1 cellular context compared by ENCODE assay signal in the genomic region with DNA sequence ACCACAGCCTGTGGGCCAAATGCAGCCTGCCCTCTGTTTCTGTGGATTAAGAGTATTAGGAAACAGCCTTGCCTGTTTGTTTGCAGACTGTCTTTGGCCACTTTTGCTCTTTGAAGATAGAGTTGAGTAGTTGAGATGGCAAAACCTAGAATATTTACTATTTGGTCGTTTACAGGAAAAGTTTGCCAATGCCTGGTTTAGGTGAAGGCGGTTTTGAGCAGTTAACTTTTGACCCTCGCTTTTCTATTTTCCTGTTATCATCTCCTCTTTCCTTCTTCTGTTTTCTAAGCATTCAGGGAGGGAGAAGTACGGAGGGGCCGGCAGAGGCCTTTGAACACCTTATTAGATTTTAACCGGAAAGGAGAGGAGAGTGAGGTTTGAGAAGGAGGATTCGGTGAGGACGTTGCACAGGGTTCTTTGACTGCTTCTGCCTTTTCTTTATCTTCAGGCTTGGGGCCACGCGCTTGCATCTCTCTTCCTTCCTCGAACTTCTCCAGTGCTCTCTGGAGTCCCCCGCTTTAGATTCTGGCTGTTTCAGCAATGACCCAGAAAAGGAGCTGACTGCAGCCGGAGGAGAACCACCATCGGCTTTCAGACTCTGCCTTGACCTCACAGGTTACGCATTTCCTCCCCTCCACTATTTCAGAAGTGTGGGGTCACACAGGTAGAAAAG.
TF ChIP-seq lines count a peak whose summit lies in the region.

No MANE protein-coding gene starts in this region.

TF ChIP-seq in HepG2, 621 proteins besides CTCF, POLR2A, EP300 and RAD21 (continued from another document):
- TF ChIP-seq, protein P1, sequence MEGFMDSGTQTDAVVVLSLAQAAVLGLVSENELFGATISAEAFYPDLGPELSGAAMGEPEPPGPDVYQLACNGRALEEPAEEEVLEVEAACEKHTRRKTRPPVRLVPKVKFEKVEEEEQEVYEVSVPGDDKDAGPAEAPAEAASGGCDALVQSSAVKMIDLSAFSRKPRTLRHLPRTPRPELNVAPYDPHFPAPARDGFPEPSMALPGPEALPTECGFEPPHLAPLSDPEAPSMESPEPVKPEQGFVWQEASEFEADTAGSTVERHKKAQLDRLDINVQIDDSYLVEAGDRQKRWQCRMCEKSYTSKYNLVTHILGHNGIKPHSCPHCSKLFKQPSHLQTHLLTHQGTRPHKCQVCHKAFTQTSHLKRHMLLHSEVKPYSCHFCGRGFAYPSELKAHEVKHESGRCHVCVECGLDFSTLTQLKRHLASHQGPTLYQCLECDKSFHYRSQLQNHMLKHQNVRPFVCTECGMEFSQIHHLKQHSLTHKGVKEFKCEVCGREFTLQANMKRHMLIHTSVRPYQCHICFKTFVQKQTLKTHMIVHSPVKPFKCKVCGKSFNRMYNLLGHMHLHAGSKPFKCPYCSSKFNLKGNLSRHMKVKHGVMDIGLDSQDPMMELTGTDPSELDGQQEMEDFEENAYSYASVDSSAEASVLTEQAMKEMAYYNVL (CRISPR knock-in tag; IDR thresholded peaks at IDR 0.05; ENCODE audit: borderline replicate concordance) = peak; percentile 99
- TF ChIP-seq, protein P2, sequence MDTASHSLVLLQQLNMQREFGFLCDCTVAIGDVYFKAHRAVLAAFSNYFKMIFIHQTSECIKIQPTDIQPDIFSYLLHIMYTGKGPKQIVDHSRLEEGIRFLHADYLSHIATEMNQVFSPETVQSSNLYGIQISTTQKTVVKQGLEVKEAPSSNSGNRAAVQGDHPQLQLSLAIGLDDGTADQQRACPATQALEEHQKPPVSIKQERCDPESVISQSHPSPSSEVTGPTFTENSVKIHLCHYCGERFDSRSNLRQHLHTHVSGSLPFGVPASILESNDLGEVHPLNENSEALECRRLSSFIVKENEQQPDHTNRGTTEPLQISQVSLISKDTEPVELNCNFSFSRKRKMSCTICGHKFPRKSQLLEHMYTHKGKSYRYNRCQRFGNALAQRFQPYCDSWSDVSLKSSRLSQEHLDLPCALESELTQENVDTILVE (CRISPR knock-in tag; IDR thresholded peaks at IDR 0.05) = 0 out of 2 replicates have a peak, but pooled peaks have one; percentile 45
- peak; percentile 91; the same call in 1 of the 2 replicates for TF ChIP-seq NKX3-1 (CRISPR knock-in tag; IDR thresholded peaks at IDR 0.05)
- no peak for TF ChIP-seq ZNF572 (CRISPR knock-in tag; IDR thresholded peaks at IDR 0.05)
- TF ChIP-seq ZNF350 (CRISPR knock-in tag; IDR thresholded peaks at IDR 0.05; ENCODE audit: borderline replicate concordance, low read depth) = 0 out of 2 replicates have a peak, but pooled peaks have one; percentile 35
- TF ChIP-seq TMF1 (CRISPR knock-in tag; IDR thresholded peaks at IDR 0.05; ENCODE audit: low read depth) = 0 out of 2 replicates have a peak, but pooled peaks have one; percentile 55
- TF ChIP-seq PCBP1 (IDR thresholded peaks at IDR 0.05; ENCODE audit: borderline replicate concordance, low read depth, low read length) = no peak
- TF ChIP-seq, protein P3, sequence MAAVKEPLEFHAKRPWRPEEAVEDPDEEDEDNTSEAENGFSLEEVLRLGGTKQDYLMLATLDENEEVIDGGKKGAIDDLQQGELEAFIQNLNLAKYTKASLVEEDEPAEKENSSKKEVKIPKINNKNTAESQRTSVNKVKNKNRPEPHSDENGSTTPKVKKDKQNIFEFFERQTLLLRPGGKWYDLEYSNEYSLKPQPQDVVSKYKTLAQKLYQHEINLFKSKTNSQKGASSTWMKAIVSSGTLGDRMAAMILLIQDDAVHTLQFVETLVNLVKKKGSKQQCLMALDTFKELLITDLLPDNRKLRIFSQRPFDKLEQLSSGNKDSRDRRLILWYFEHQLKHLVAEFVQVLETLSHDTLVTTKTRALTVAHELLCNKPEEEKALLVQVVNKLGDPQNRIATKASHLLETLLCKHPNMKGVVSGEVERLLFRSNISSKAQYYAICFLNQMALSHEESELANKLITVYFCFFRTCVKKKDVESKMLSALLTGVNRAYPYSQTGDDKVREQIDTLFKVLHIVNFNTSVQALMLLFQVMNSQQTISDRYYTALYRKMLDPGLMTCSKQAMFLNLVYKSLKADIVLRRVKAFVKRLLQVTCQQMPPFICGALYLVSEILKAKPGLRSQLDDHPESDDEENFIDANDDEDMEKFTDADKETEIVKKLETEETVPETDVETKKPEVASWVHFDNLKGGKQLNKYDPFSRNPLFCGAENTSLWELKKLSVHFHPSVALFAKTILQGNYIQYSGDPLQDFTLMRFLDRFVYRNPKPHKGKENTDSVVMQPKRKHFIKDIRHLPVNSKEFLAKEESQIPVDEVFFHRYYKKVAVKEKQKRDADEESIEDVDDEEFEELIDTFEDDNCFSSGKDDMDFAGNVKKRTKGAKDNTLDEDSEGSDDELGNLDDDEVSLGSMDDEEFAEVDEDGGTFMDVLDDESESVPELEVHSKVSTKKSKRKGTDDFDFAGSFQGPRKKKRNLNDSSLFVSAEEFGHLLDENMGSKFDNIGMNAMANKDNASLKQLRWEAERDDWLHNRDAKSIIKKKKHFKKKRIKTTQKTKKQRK (IDR thresholded peaks at IDR 0.05; ENCODE audit: low read length) = no peak
- peak; percentile 89 for TF ChIP-seq SIX4 (CRISPR knock-in tag; IDR thresholded peaks at IDR 0.05)
- TF ChIP-seq GATA4 (IDR thresholded peaks at IDR 0.05; ENCODE audit: borderline replicate concordance, low read depth) = peak; percentile 97
- TF ChIP-seq, protein P4, sequence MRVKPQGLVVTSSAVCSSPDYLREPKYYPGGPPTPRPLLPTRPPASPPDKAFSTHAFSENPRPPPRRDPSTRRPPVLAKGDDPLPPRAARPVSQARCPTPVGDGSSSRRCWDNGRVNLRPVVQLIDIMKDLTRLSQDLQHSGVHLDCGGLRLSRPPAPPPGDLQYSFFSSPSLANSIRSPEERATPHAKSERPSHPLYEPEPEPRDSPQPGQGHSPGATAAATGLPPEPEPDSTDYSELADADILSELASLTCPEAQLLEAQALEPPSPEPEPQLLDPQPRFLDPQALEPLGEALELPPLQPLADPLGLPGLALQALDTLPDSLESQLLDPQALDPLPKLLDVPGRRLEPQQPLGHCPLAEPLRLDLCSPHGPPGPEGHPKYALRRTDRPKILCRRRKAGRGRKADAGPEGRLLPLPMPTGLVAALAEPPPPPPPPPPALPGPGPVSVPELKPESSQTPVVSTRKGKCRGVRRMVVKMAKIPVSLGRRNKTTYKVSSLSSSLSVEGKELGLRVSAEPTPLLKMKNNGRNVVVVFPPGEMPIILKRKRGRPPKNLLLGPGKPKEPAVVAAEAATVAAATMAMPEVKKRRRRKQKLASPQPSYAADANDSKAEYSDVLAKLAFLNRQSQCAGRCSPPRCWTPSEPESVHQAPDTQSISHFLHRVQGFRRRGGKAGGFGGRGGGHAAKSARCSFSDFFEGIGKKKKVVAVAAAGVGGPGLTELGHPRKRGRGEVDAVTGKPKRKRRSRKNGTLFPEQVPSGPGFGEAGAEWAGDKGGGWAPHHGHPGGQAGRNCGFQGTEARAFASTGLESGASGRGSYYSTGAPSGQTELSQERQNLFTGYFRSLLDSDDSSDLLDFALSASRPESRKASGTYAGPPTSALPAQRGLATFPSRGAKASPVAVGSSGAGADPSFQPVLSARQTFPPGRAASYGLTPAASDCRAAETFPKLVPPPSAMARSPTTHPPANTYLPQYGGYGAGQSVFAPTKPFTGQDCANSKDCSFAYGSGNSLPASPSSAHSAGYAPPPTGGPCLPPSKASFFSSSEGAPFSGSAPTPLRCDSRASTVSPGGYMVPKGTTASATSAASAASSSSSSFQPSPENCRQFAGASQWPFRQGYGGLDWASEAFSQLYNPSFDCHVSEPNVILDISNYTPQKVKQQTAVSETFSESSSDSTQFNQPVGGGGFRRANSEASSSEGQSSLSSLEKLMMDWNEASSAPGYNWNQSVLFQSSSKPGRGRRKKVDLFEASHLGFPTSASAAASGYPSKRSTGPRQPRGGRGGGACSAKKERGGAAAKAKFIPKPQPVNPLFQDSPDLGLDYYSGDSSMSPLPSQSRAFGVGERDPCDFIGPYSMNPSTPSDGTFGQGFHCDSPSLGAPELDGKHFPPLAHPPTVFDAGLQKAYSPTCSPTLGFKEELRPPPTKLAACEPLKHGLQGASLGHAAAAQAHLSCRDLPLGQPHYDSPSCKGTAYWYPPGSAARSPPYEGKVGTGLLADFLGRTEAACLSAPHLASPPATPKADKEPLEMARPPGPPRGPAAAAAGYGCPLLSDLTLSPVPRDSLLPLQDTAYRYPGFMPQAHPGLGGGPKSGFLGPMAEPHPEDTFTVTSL (CRISPR knock-in tag; IDR thresholded peaks at IDR 0.05; ENCODE audit: borderline replicate concordance) = peak; percentile 97
- TF ChIP-seq GPN1 (CRISPR knock-in tag; IDR thresholded peaks at IDR 0.05; ENCODE audit: borderline replicate concordance) = no peak
- TF ChIP-seq, protein P5, sequence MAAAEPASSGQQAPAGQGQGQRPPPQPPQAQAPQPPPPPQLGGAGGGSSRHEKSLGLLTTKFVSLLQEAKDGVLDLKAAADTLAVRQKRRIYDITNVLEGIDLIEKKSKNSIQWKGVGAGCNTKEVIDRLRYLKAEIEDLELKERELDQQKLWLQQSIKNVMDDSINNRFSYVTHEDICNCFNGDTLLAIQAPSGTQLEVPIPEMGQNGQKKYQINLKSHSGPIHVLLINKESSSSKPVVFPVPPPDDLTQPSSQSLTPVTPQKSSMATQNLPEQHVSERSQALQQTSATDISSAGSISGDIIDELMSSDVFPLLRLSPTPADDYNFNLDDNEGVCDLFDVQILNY (CRISPR knock-in tag; conservative IDR thresholded peaks at IDR 0.05) = no peak
